In genomic region chr5:78699565-78700143, GRCh38 we compare ENCODE assay signal across 11 cellular contexts. TPM values are rescaled to one million over a fixed set of nuclear protein-coding genes. Genes with fewer than 3 reads are reported as not detected.
A peak's percentile ranks its signal among the peaks of the same experiment; 100 is the strongest.
DNase-seq lines count a peak whose midpoint lies in the region; ATAC-seq, FAIRE-seq and TF ChIP-seq lines count a peak whose summit lies in the region.
"Had no signal": no experiment of that assay in that cellular context is flagged by ENCODE, and none has a peak within 500 bp of the region (broad histone marks: within the 10 kb centered on the region; RNA-seq: fewer than 3 reads in every experiment).

No MANE protein-coding gene starts in this region.

- BruUV-seq in GM12878 (replicated peaks; lab: Mats Ljungman, UMichigan) = no TSS peak

- no peak for TF ChIP-seq POLR2A in GM12878 (IDR thresholded peaks at IDR 0.05; ENCODE audit: low read depth, low read length)

- POLR2A ChIA-PET in GM12878 (lab: Charles Lee) = interaction anchor here (1.2 kb wide), 1 partner anchor 19 kb away, joined by 4 read pairs; no protein-coding TSS in a partner anchor

- H3K4me3 ChIP-seq in GM12878 = no peak overlapping the region
- H3K4me3 ChIP-seq in lower lobe of right lung = no peak overlapping the region
- H3K4me3 ChIP-seq: gastrocnemius medialis had no signal

- no peak overlapping the region; the same call in 1 of the 2 replicates for H2AFZ ChIP-seq in GM12878 (ENCODE audit: control insufficient read depth, low read depth, low read length)

- no peaks in the 10 kb centered on the region for H3K27me3 ChIP-seq in GM12878 (replicated peaks in 1 of 2; ENCODE audit: control insufficient read depth in 2 of 2, insufficient read depth in 2 of 2, low read length in 1 of 2)
- H3K27me3 ChIP-seq in lower lobe of right lung (ENCODE audit: low read depth) = no peaks in the 10 kb centered on the region
- H3K27me3 ChIP-seq: gastrocnemius medialis had no signal

- WGBS in GM12878 (ENCODE audit: insufficient coverage, insufficient replicate concordance, low lambda C conversion rate, missing lambda C conversion rate) = 79% methylated on average over 6 of the region's 6 CpGs

- H3K79me2 ChIP-seq in GM12878 (ENCODE audit: control insufficient read depth, insufficient read depth, low read length) = no peaks in the 10 kb centered on the region

- peak; percentile 28; the same call in 1 of the 3 replicates for ATAC-seq in GM12878
- peak; percentile 56 to 66 for ATAC-seq in lower lobe of right lung
- no peak for ATAC-seq in GM19351 (IDR thresholded peaks at IDR 0.05; ENCODE audit: unreplicated experiment)
- ATAC-seq: gastrocnemius medialis had no signal

- H3K27ac ChIP-seq in GM12878 (ENCODE audit: control insufficient read depth, insufficient read depth) (no peak overlapping the region), lower lobe of right lung (no peak overlapping the region)
- H3K27ac ChIP-seq: gastrocnemius medialis had no signal

- in situ Hi-C loops in GM12878 (cut with MboI) = no loop called here

- CTCF ChIA-PET in GM12878 (lab: Yijun Ruan, JAX) = interaction anchor here (1.3 kb wide), 1 partner anchor 9 kb away, joined by 5 read pairs; no protein-coding TSS in a partner anchor

- SMC1A ChIA-PET in GM12878 (lab: Charles Lee; ENCODE audit: uncharacterized antibody, unreplicated experiment) = interaction anchor here (0.8 to 1.0 kb wide), 2 partner anchors 16 to 20 kb away, joined by 3 read pairs; no protein-coding TSS in a partner anchor

- H3K36me3 ChIP-seq in GM12878 (ENCODE audit: control insufficient read depth in 2 of 2, insufficient read depth in 2 of 2, low read length in 1 of 2) = no peaks in the 10 kb centered on the region
- no peaks in the 10 kb centered on the region for H3K36me3 ChIP-seq in lower lobe of right lung
- H3K36me3 ChIP-seq: gastrocnemius medialis had no signal

- H3K9me3 ChIP-seq in GM12878 (replicated peaks; ENCODE audit: control insufficient read depth, insufficient read depth, low read length) = peaks cover 2% of the 10 kb centered on the region; the same call in 2 of the 3 replicates
- H3K9me3 ChIP-seq in lower lobe of right lung = no peaks in the 10 kb centered on the region
- H3K9me3 ChIP-seq: gastrocnemius medialis had no signal

- RAD21 ChIA-PET in GM12878 (lab: Charles Lee; ENCODE audit: unreplicated experiment) = no interaction called here

- no peak overlapping the region for H3K9ac ChIP-seq in GM12878 (ENCODE audit: control insufficient read depth, insufficient read depth, low read length)

- H4K20me1 ChIP-seq in GM12878 (ENCODE audit: control insufficient read depth, insufficient read depth) = no peaks in the 10 kb centered on the region

- TF ChIP-seq RAD21 in GM12878 (IDR thresholded peaks at IDR 0.05; ENCODE audit: insufficient read depth, low read depth, low read length) = no peak

- no peak for FAIRE-seq in GM12878 (lab: Jason Lieb, UNC)

- TF ChIP-seq EP300 in GM12878 (IDR thresholded peaks at IDR 0.05; ENCODE audit: borderline replicate concordance in 1 of 2, control insufficient read depth in 1 of 2, low read depth in 2 of 2, low read length in 2 of 2) = no peak

- no peaks in the 10 kb centered on the region for H3K4me1 ChIP-seq in GM12878 (ENCODE audit: control insufficient read depth, insufficient read depth, low read length)
- no peaks in the 10 kb centered on the region for H3K4me1 ChIP-seq in lower lobe of right lung
- H3K4me1 ChIP-seq: gastrocnemius medialis had no signal

- DNase-seq in AG08395 (ENCODE audit: low spot score) = peak; percentile 78
- peak; percentile 13 to 18 for DNase-seq in Kasumi-1 (lab: John Stamatoyannopoulos, UW)
- no peak for DNase-seq in GM12878 (ENCODE audit: low read depth, low spot score)
- DNase-seq in lower lobe of right lung = no peak
- no peak for DNase-seq in OCI-M2 (lab: John Stamatoyannopoulos, UW; ENCODE audit: unreplicated experiment)
- no peak for DNase-seq in NCI-H748 (lab: John Stamatoyannopoulos, UW; ENCODE audit: unreplicated experiment)
- no peak for DNase-seq in NK-92 (lab: John Stamatoyannopoulos, UW; ENCODE audit: unreplicated experiment)
- DNase-seq: H7, NCI-H187 treated with DMSO at 0.1 percent for 48 hours had no signal

- no peak for TF ChIP-seq CTCF in GM12878 (IDR thresholded peaks at IDR 0.05 in 2 of 3, conservative IDR thresholded peaks at IDR 0.05 in 1 of 3; ENCODE audit: control insufficient read depth in 2 of 3, extremely low read depth in 1 of 3, insufficient read depth in 1 of 3, low read depth in 3 of 3, low read length in 3 of 3)
- no peak for TF ChIP-seq CTCF in lower lobe of right lung (IDR thresholded peaks at IDR 0.05)

- intact Hi-C loops in GM12878 (cut with micrococcal nuclease; ENCODE audit: unreplicated experiment) = no loop called here
- intact Hi-C loops in lower lobe of right lung (cut with DNase I) = no loop called here

- no peak overlapping the region for H3K4me2 ChIP-seq in GM12878 (ENCODE audit: control insufficient read depth, insufficient read depth)

TF ChIP-seq in GM12878, 131 proteins besides CTCF, POLR2A, EP300 and RAD21:
- TF ChIP-seq KDM1A (IDR thresholded peaks at IDR 0.05; ENCODE audit: borderline replicate concordance) (no peak), TARDBP (IDR thresholded peaks at IDR 0.05; ENCODE audit: borderline replicate concordance) (no peak), CHD4 (IDR thresholded peaks at IDR 0.05) (no peak)

RNA-seq across cellular contexts. Expression of gene LHFPL2, which starts 51.1 kb away (rescaled TPM):
- 67.2 and 79.0 TPM in 2 replicates for total RNA-seq in GM12878 (2013; cell fraction: nucleolus; rRNA removed)
- 15.1 and 15.5 TPM in 2 replicates for total RNA-seq in GM12878 (2014; rRNA removed)
- total RNA-seq in GM12878 (2014; rRNA removed; fragmentation: Illumina TruSeq; extraction: Trizol) = 14.1 and 14.3 TPM in 2 replicates
- total RNA-seq in GM12878 (2021) = 18.9 and 21.8 TPM in 2 replicates
- polyA plus RNA-seq in GM12878 (2011; ENCODE audit: low read depth) = 13.4 TPM
- 11.2 and 14.2 TPM in 2 replicates for polyA plus RNA-seq in GM12878 (2011; rRNA removed)
- polyA plus RNA-seq in GM12878 (2011; cell fraction: cytosol; rRNA removed) = 9.4 and 10.7 TPM in 2 replicates
- 11.3 and 16.0 TPM in 2 replicates for polyA plus RNA-seq in GM12878 (2011; cell fraction: nucleus; rRNA removed)
- 16.1 and 17.3 TPM in 2 replicates for polyA plus RNA-seq in GM12878 (2012)
- 14.6 and 17.1 TPM in 2 replicates for polyA plus RNA-seq in GM12878 (2014; fragmentation: Illumina TruSeq; extraction: Trizol)
- polyA plus RNA-seq in GM12878 (2014; fragmentation: Nextera tagmentation; extraction: Ambion mirVana) = 1 to 10 TPM; 4.1 to 4.5 TPM
- 10.8 and 13.7 TPM in 2 replicates for polyA plus RNA-seq in GM12878 (2014; rRNA removed)
- 1 to 10 TPM; 5.6 to 7.0 TPM for polyA plus RNA-seq in GM12878 (2016; fragmentation: Nextera tagmentation; extraction: Ambion mirVana)
- 22.4 and 25.5 TPM in 2 replicates for polyA minus RNA-seq in GM12878 (2011; rRNA and poly(A)+ RNA removed)
- 11.3 and 12.8 TPM in 2 replicates for polyA minus RNA-seq in GM12878 (2011; cell fraction: cytosol; rRNA and poly(A)+ RNA removed)
- polyA minus RNA-seq in GM12878 (2011; cell fraction: nucleus; rRNA and poly(A)+ RNA removed) = 19.9 and 41.5 TPM in 2 replicates
- total RNA-seq in lower lobe of right lung = 40.6 TPM

Comparison
In these comparisons a context has a peak if more than half of its experiments do, and no peak if none do; other contexts are left out.
1. DNase-seq: peak in AG08395 (single experiment) and Kasumi-1 (2 of 2); none in GM12878 (single experiment), lower lobe of right lung (single experiment), OCI-M2 (single experiment), NCI-H748 (single experiment) and NK-92 (single experiment).